ENCODE assay signal across 12 cellular contexts in genomic region chr18:76983613-76984051, GRCh38.
DNase-seq lines count a peak whose midpoint lies in the region; ATAC-seq, FAIRE-seq and TF ChIP-seq lines count a peak whose summit lies in the region.
"Had no signal": no experiment of that assay in that cellular context is flagged by ENCODE, and none has a peak within 500 bp of the region (broad histone marks: within the 10 kb centered on the region; RNA-seq: fewer than 3 reads in every experiment).

No MANE protein-coding gene starts in this region.

- FAIRE-seq in K562 (lab: Jason Lieb, UNC), result no peak

- intact Hi-C loops in CD4-positive, alpha-beta T cell (cut with DNase I, micrococcal nuclease), result loop anchor here (2.0 kb wide), 2 partner anchors 61 to 181 kb away; no protein-coding TSS in a partner anchor
- intact Hi-C loops in K562 (cut with micrococcal nuclease), result loop anchor here (1.0 to 2.0 kb wide), 3 partner anchors 61 to 181 kb away; no protein-coding TSS in a partner anchor

- no peaks in the 10 kb centered on the region for H3K27me3 Mint-ChIP-seq in CD4-positive, alpha-beta T cell
- no peaks in the 10 kb centered on the region for H3K27me3 Mint-ChIP-seq in natural killer cell treated with Interleukin-12 subunit alpha and Interleukin-12 subunit beta and Interleukin-15 and Interleukin-18, amount 100 ng/mL, for 72 hours
- H3K27me3 Mint-ChIP-seq: activated naive CD8-positive, alpha-beta T cell; stimulated activated naive CD8-positive, alpha-beta T cell treated with anti-CD3 and anti-CD28 coated beads, Interleukin-15, Interleukin-2, amounts not matched to agents 100 ng/mL and 50 ng/mL, for 24 hours had no signal

- no peak overlapping the region for H3K4me2 ChIP-seq in K562 (ENCODE audit: insufficient read depth, low read length)

- no peak for DNase-seq in CD4-positive, alpha-beta T cell
- DNase-seq in K562 (ENCODE audit: extremely low read depth in 1 of 4, low spot score in 3 of 4), result no peak
- DNase-seq in natural killer cell treated with Interleukin-12 subunit alpha and Interleukin-12 subunit beta and Interleukin-15 and Interleukin-18, amount 100 ng/mL, for 72 hours (ENCODE audit: low spot score), result peak; percentile 42
- DNase-seq in effector CD4-positive, alpha-beta T cell, result no peak
- no peak for DNase-seq in activated CD4-positive, CD25-positive, alpha-beta regulatory T cell (lab: John Stamatoyannopoulos, UW)
- no peak for DNase-seq in stimulated activated CD4-positive, alpha-beta T cell treated with anti-CD3 and anti-CD28 coated beads, Interleukin-4, amount 100 ng/mL, for 24 hours

- peaks cover 0 to 8% of the 10 kb centered on the region in 2 experiments; a peak in 2 of 5 replicates for H3K4me1 ChIP-seq in K562 (replicated peaks in 1 of 2; ENCODE audit: control insufficient read depth in 2 of 2, insufficient read depth in 2 of 2, low read length in 2 of 2)
- H3K4me1 ChIP-seq: BE2C had no signal

- H3K9me3 ChIP-seq in CD4-positive, alpha-beta T cell (ENCODE audit: control insufficient read depth, low read length), result no peaks in the 10 kb centered on the region
- no peaks in the 10 kb centered on the region for H3K9me3 ChIP-seq in K562 (replicated peaks; ENCODE audit: control insufficient read depth, insufficient read depth, low read depth, low read length)
- H3K9me3 ChIP-seq: BE2C had no signal

- H3K4me1 Mint-ChIP-seq in CD4-positive, alpha-beta T cell (ENCODE audit: low read depth), result no peaks in the 10 kb centered on the region
- peaks cover 4 to 5% of the 10 kb centered on the region in 2 donors for H3K4me1 Mint-ChIP-seq in natural killer cell treated with Interleukin-12 subunit alpha and Interleukin-12 subunit beta and Interleukin-15 and Interleukin-18, amount 100 ng/mL, for 72 hours (ENCODE audit: low read depth in 2 of 2)

- no peak overlapping the region for H3K27ac Mint-ChIP-seq in CD4-positive, alpha-beta T cell
- no peak overlapping the region for H3K27ac Mint-ChIP-seq in natural killer cell treated with Interleukin-12 subunit alpha and Interleukin-12 subunit beta and Interleukin-15 and Interleukin-18, amount 100 ng/mL, for 72 hours
- H3K27ac Mint-ChIP-seq: activated naive CD8-positive, alpha-beta T cell; stimulated activated naive CD8-positive, alpha-beta T cell treated with anti-CD3 and anti-CD28 coated beads, Interleukin-15, Interleukin-2, amounts not matched to agents 100 ng/mL and 50 ng/mL, for 24 hours; T-helper 1 cell treated with Interleukin-12 subunit alpha and Interleukin-12 subunit beta and Interleukin-4 antibody, amounts not matched to agents 30 μg/mL and 1 μg/mL, for 36 hours had no signal

- POLR2A ChIA-PET in CD4-positive, alpha-beta T cell (lab: Charles Lee), result interaction anchor here (1.1 kb wide), 1 partner anchor 181 kb away, joined by 4 read pairs; no protein-coding TSS in a partner anchor
- POLR2A ChIA-PET in K562 (lab: Yijun Ruan, JAX), result interaction anchor here (0.6 kb wide), 1 partner anchor 14 kb away, joined by 3 read pairs; no protein-coding TSS in a partner anchor

- H3K9ac ChIP-seq in K562 (ENCODE audit: insufficient read depth in 1 of 2, low read depth in 2 of 2, low read length in 2 of 2), result no peak overlapping the region

- TF ChIP-seq CTCF in CD4-positive, alpha-beta T cell (IDR thresholded peaks at IDR 0.05), result peak; percentile 46
- no peak for TF ChIP-seq CTCF in K562 (IDR thresholded peaks at IDR 0.05 in 2 of 3, conservative IDR thresholded peaks at IDR 0.05 in 1 of 3; ENCODE audit: insufficient read depth in 2 of 3, low read depth in 1 of 3, low read length in 3 of 3)

- H3K36me3 Mint-ChIP-seq in CD4-positive, alpha-beta T cell (ENCODE audit: low read depth), result no peaks in the 10 kb centered on the region
- H3K36me3 Mint-ChIP-seq in natural killer cell treated with Interleukin-12 subunit alpha and Interleukin-12 subunit beta and Interleukin-15 and Interleukin-18, amount 100 ng/mL, for 72 hours, result peaks cover 5% of the 10 kb centered on the region

- no peaks in the 10 kb centered on the region for H3K79me2 ChIP-seq in K562 (ENCODE audit: control insufficient read depth, insufficient read depth, low read length)

- in situ Hi-C loops in K562 (cut with MboI), result loop anchor here (5.0 kb wide), 1 partner anchor 176 kb away; no protein-coding TSS in a partner anchor

- H3K36me3 ChIP-seq in K562 (ENCODE audit: control insufficient read depth, insufficient read depth, low read length), result no peaks in the 10 kb centered on the region
- H3K36me3 ChIP-seq: BE2C had no signal

- H3K9me3 Mint-ChIP-seq in CD4-positive, alpha-beta T cell, result no peaks in the 10 kb centered on the region
- no peaks in the 10 kb centered on the region for H3K9me3 Mint-ChIP-seq in natural killer cell treated with Interleukin-12 subunit alpha and Interleukin-12 subunit beta and Interleukin-15 and Interleukin-18, amount 100 ng/mL, for 72 hours
- H3K9me3 Mint-ChIP-seq: stimulated activated naive CD8-positive, alpha-beta T cell treated with anti-CD3 and anti-CD28 coated beads, Interleukin-15, Interleukin-2, amounts not matched to agents 100 ng/mL and 50 ng/mL, for 24 hours; T-helper 1 cell treated with Interleukin-12 subunit alpha and Interleukin-12 subunit beta and Interleukin-4 antibody, amounts not matched to agents 30 μg/mL and 1 μg/mL, for 36 hours had no signal

- no peak overlapping the region for H3K27ac ChIP-seq in CD4-positive, alpha-beta T cell (ENCODE audit: low read depth, low read length)
- no peak overlapping the region for H3K27ac ChIP-seq in K562 (ENCODE audit: extremely low read depth, low read depth, low read length)

- no TSS peak for BruUV-seq in K562 (replicated peaks; lab: Mats Ljungman, UMichigan)

- H3K9me1 ChIP-seq in K562 (ENCODE audit: control insufficient read depth, insufficient read depth, low read length), result no peaks in the 10 kb centered on the region

- H3K4me3 Mint-ChIP-seq in CD4-positive, alpha-beta T cell, result no peak overlapping the region
- no peak overlapping the region for H3K4me3 Mint-ChIP-seq in natural killer cell treated with Interleukin-12 subunit alpha and Interleukin-12 subunit beta and Interleukin-15 and Interleukin-18, amount 100 ng/mL, for 72 hours
- H3K4me3 Mint-ChIP-seq: activated naive CD8-positive, alpha-beta T cell; stimulated activated naive CD8-positive, alpha-beta T cell treated with anti-CD3 and anti-CD28 coated beads, Interleukin-15, Interleukin-2, amounts not matched to agents 100 ng/mL and 50 ng/mL, for 24 hours; T-helper 1 cell treated with Interleukin-12 subunit alpha and Interleukin-12 subunit beta and Interleukin-4 antibody, amounts not matched to agents 30 μg/mL and 1 μg/mL, for 36 hours had no signal

- no peaks in the 10 kb centered on the region; the same call in 1 of the 2 replicates for H4K20me1 ChIP-seq in K562 (replicated peaks; ENCODE audit: control insufficient read depth, insufficient read depth, low read length)

- CTCF ChIA-PET in CD4-positive, alpha-beta T cell (lab: Charles Lee), result interaction anchor here (0.6 to 2.3 kb wide), 5 partner anchors 9 to 181 kb away, joined by 3 to 11 read pairs (median 3); no protein-coding TSS in a partner anchor
- CTCF ChIA-PET in K562 (lab: Yijun Ruan, JAX; ENCODE audit: low intra/inter-chr PET ratio), result interaction anchor here (2.0 to 2.1 kb wide), 2 partner anchors 109 to 181 kb away, joined by 10 to 20 read pairs; no protein-coding TSS in a partner anchor

- H3K4me3 ChIP-seq in K562, result no peak overlapping the region

- ATAC-seq in CD4-positive, alpha-beta T cell (ENCODE audit: poor library complexity), result no peak
- ATAC-seq in HG02798 (IDR thresholded peaks at IDR 0.05; ENCODE audit: poor library complexity, unreplicated experiment), result peak; percentile 1
- peak; percentile 12; the same call in 1 of the 3 replicates for ATAC-seq in K562
- ATAC-seq in natural killer cell treated with Interleukin-12 subunit alpha and Interleukin-12 subunit beta and Interleukin-15 and Interleukin-18, amount 100 ng/mL, for 72 hours, result peak in 1 of 2 donors; percentile 34
- ATAC-seq in HG03457 (IDR thresholded peaks at IDR 0.05; ENCODE audit: unreplicated experiment), result no peak

- no peaks in the 10 kb centered on the region for H3K27me3 ChIP-seq in CD4-positive, alpha-beta T cell (ENCODE audit: control insufficient read depth, insufficient read depth, low read length)
- peaks cover 25 to 73% of the 10 kb centered on the region in 2 experiments for H3K27me3 ChIP-seq in K562 (ENCODE audit: control insufficient read depth in 2 of 2, insufficient read depth in 2 of 2, low read length in 2 of 2)
- H3K27me3 ChIP-seq: BE2C had no signal

- no peak for TF ChIP-seq POLR2A in K562 (conservative IDR thresholded peaks at IDR 0.05)

- no peak for TF ChIP-seq EP300 in K562 (IDR thresholded peaks at IDR 0.05; ENCODE audit: low read length)

- TF ChIP-seq RAD21 in K562 (CRISPR knock-in tag; conservative IDR thresholded peaks at IDR 0.05 in 1 of 2, IDR thresholded peaks at IDR 0.05 in 1 of 2), result no peak

- WGBS in K562 (ENCODE audit: insufficient coverage, low coverage, missing lambda C conversion rate), result 5% methylated on average over 8 of the region's 10 CpGs

- H2AFZ ChIP-seq in K562 (ENCODE audit: low read depth, low read length), result no peak overlapping the region

TF ChIP-seq in K562, 482 proteins besides CTCF, POLR2A, EP300 and RAD21 (continues in another document):
- TF ChIP-seq RBM14 (IDR thresholded peaks at IDR 0.05; ENCODE audit: borderline replicate concordance, insufficient read depth, low read depth, low read length) (no peak), LARP7 (IDR thresholded peaks at IDR 0.05) (no peak), GTF3C2 (IDR thresholded peaks at IDR 0.05; ENCODE audit: borderline replicate concordance, extremely low read depth, insufficient read length) (no peak), PCBP1 (IDR thresholded peaks at IDR 0.05; ENCODE audit: low read depth, low read length, poor library complexity, severe bottlenecking) (no peak), GTF2F1 (IDR thresholded peaks at IDR 0.05; ENCODE audit: low read depth, low read length) (no peak)

Comparison
In these comparisons a context has a peak if more than half of its experiments do, and no peak if none do; other contexts are left out.
1. ATAC-seq: peak in HG02798 (single experiment) and K562 (single experiment); none in CD4-positive, alpha-beta T cell (single experiment) and HG03457 (single experiment).